8 cellular contexts compared by ENCODE assay signal in the genomic region with DNA sequence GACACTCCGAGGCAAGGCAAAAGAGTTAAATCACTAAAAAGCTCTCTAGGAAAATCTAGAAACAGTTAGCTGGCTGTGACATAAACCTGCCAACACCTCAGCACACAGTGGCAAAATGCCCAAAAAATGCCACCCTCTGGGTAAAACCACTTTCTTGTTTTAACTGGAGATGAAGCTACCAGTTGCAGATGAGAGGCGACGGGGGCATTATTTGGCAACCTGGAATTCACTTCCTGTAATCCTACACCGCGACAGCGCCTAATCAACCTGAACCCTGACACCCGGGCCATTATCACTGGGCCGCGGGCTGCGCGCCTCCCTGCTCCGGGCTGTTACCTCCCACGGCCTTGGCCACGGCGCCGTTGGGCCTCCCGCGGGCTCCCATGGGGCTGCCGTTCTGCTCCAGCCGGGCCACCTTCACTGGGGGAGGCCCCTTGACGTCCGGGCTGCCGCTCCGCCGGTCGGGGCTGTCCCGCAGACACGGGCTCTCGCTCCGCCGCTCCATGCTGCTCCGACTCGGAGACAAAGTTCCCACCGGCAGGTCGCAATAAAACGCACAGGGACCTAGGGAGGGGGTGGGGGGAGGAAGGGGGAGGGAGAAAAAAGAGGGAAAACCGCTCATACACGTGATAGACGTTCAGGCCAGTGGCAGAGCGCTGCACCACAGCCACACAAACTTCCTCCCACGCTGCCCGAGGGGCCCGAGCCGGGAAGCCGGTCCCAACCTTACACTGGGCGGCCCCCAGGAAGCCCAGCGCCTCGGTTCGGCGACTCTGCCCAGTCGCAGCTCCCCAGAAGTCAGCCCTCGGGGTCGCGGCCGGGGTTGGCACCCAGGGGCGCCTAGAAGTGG. TPM values are rescaled to one million over a fixed set of nuclear protein-coding genes. Genes with fewer than 3 reads are reported as not detected.
DNase-seq lines count a peak whose midpoint lies in the region; ATAC-seq and TF ChIP-seq lines count a peak whose summit lies in the region.

No MANE protein-coding gene starts in this region.

- DNase-seq in COR-L47 (lab: John Stamatoyannopoulos, UW) (peak; percentile 86), OCI-M1 (lab: John Stamatoyannopoulos, UW) (peak; percentile 91), progenitor cell of endocrine pancreas (ENCODE audit: low spot score, unreplicated experiment) (peak; percentile 46), Ammon's horn (ENCODE audit: low spot score) (no peak), HCEC 1CT (no peak)

- TF ChIP-seq CTCF in progenitor cell of endocrine pancreas (IDR thresholded peaks at IDR 0.05; ENCODE audit: unreplicated experiment), result no peak

- peak overlapping the region; percentile 66 for H3K4me3 Mint-ChIP-seq in progenitor cell of endocrine pancreas (ENCODE audit: low read depth)

- H3K36me3 Mint-ChIP-seq in progenitor cell of endocrine pancreas (ENCODE audit: insufficient read depth), result no peaks in the 10 kb centered on the region

- peaks cover 15% of the 10 kb centered on the region for H3K4me1 Mint-ChIP-seq in progenitor cell of endocrine pancreas (ENCODE audit: low read depth)

- H3K9me3 Mint-ChIP-seq in progenitor cell of endocrine pancreas (ENCODE audit: low read depth), result no peaks in the 10 kb centered on the region

- peak; percentile 35 for ATAC-seq in HG03095 (IDR thresholded peaks at IDR 0.05; ENCODE audit: unreplicated experiment)
- peak; percentile 28 for ATAC-seq in esophagus mucosa
- ATAC-seq in HG02852 (IDR thresholded peaks at IDR 0.05; ENCODE audit: unreplicated experiment), result no peak

- H3K27me3 Mint-ChIP-seq in progenitor cell of endocrine pancreas, result peaks cover 50% of the 10 kb centered on the region

- H3K27ac Mint-ChIP-seq in progenitor cell of endocrine pancreas, result no peak overlapping the region

RNA-seq across cellular contexts. Expression of a gene that starts 2.0 kb away (rescaled TPM):
- total RNA-seq in esophagus mucosa (1.1 TPM), progenitor cell of endocrine pancreas (4.4 and 4.7 TPM in 2 replicates)

Comparison
In these comparisons a context has a peak if more than half of its experiments do, and no peak if none do; other contexts are left out.
1. DNase-seq: peak in COR-L47 (single experiment), OCI-M1 (single experiment) and progenitor cell of endocrine pancreas (single experiment); none in Ammon's horn (single experiment) and HCEC 1CT (single experiment).